ENCODE assay signal across 8 cellular contexts in genomic region chr13:114099918-114100445, GRCh38. TPM values are rescaled to one million over a fixed set of nuclear protein-coding genes. Genes with fewer than 3 reads are reported as not detected.
A peak's percentile ranks its signal among the peaks of the same experiment; 100 is the strongest.
DNase-seq lines count a peak whose midpoint lies in the region; ATAC-seq and TF ChIP-seq lines count a peak whose summit lies in the region.

No MANE protein-coding gene starts in this region.

- no peaks in the 10 kb centered on the region for H3K27me3 ChIP-seq in ectodermal cell (ENCODE audit: control insufficient read depth, insufficient read depth, low read length, poor library complexity, severe bottlenecking)

- no peaks in the 10 kb centered on the region for H3K36me3 ChIP-seq in ectodermal cell (ENCODE audit: control insufficient read depth, insufficient read depth, low read length)

- peak overlapping the region; percentile 82 for H3K27ac ChIP-seq in ectodermal cell (ENCODE audit: insufficient read depth, low read depth, low read length, poor library complexity, severe bottlenecking)

- DNase-seq in DMS153 (lab: John Stamatoyannopoulos, UW) (peak; percentile 89), NB4 (ENCODE audit: low read depth) (peak; percentile 34), omental fat pad (ENCODE audit: low spot score) (peak; percentile 19), C1 segment of cervical spinal cord (lab: John Stamatoyannopoulos, UW) (no peak)

- H3K9me3 ChIP-seq in ectodermal cell (ENCODE audit: control insufficient read depth, low read length), result no peaks in the 10 kb centered on the region

- 64 to 67% methylated on average over 25 of the region's 25 CpGs for WGBS in ectodermal cell, 2 experiments

- ATAC-seq in omental fat pad (ENCODE audit: low FRiP score), result peak; percentile 69
- no peak for ATAC-seq in HG02840 (IDR thresholded peaks at IDR 0.05; ENCODE audit: low FRiP score, unreplicated experiment)
- no peak for ATAC-seq in HG03469 (IDR thresholded peaks at IDR 0.05; ENCODE audit: unreplicated experiment)
- ATAC-seq in GM21381 (IDR thresholded peaks at IDR 0.05; ENCODE audit: unreplicated experiment), result no peak

- no peak overlapping the region for H3K4me3 ChIP-seq in NB4 (ENCODE audit: low read depth, low read length)
- no peak overlapping the region for H3K4me3 ChIP-seq in ectodermal cell (ENCODE audit: insufficient read depth, low read depth, low read length)

- peaks cover 20% of the 10 kb centered on the region for H3K4me1 ChIP-seq in ectodermal cell (ENCODE audit: control insufficient read depth, insufficient read depth, low read length)

- no peak for TF ChIP-seq CTCF in NB4 (IDR thresholded peaks at IDR 0.05; ENCODE audit: low read depth, low read length)
- TF ChIP-seq CTCF in omental fat pad (IDR thresholded peaks at IDR 0.05), result no peak

- TF ChIP-seq POLR2A in NB4 (IDR thresholded peaks at IDR 0.05; ENCODE audit: extremely low read depth, insufficient read length), result no peak

RNA-seq across cellular contexts. Expression of gene RASA3, which starts 32.4 kb away (rescaled TPM):
- polyA plus RNA-seq in ectodermal cell (2013, experiment 1 of 4), result 10.6 TPM
- polyA plus RNA-seq in ectodermal cell (2013, experiment 2 of 4), result 11.1 TPM
- polyA plus RNA-seq in ectodermal cell (2013, experiment 3 of 4), result 11.0 TPM
- 11.8 TPM for polyA plus RNA-seq in ectodermal cell (2013, experiment 4 of 4)
- 10 to 100 TPM; 28.1 to 73.4 (median 56.8) TPM for total RNA-seq in omental fat pad

Comparison
In these comparisons a context has a peak if more than half of its experiments do, and no peak if none do; other contexts are left out.
1. DNase-seq: peak in DMS153 (single experiment), NB4 (single experiment) and omental fat pad (single experiment); none in C1 segment of cervical spinal cord (0 of 14).